In genomic region chr1:204524986-204525385, GRCh38 we compare ENCODE assay signal across 10 cellular contexts. TPM values are rescaled to one million over a fixed set of nuclear protein-coding genes. Genes with fewer than 3 reads are reported as not detected.
DNase-seq lines count a peak whose midpoint lies in the region; ATAC-seq and TF ChIP-seq lines count a peak whose summit lies in the region.
"Had no signal": no experiment of that assay in that cellular context is flagged by ENCODE, and none has a peak within 500 bp of the region (broad histone marks: within the 10 kb centered on the region; RNA-seq: fewer than 3 reads in every experiment).

No MANE protein-coding gene starts in this region.

- H3K27me3 ChIP-seq in PC-9 (ENCODE audit: insufficient read depth, low read depth) = no peaks in the 10 kb centered on the region

- peak overlapping the region; percentile 34 to 49 for H3K4me3 Mint-ChIP-seq in activated T-cell treated with anti-CD3 and anti-CD28 coated beads, Interleukin-2, amount 50 U/mL, for 72 hours
- H3K4me3 Mint-ChIP-seq in stimulated activated effector memory CD8-positive, alpha-beta T cell treated with anti-CD3 and anti-CD28 coated beads, Interleukin-12 subunit alpha, Interleukin-12 subunit beta, amount 100 ng/mL, for 72 hours = no peak overlapping the region

- H3F3A ChIP-seq in PC-9 (ENCODE audit: insufficient read depth, low read depth) = peaks cover 17% of the 10 kb centered on the region; the same call in 1 of the 2 replicates

- H4K20me1 ChIP-seq in PC-9 (ENCODE audit: insufficient read depth) = no peaks in the 10 kb centered on the region

- H3K9me3 ChIP-seq in PC-9 (ENCODE audit: insufficient read depth, low read depth) = peaks cover 22% of the 10 kb centered on the region

- no peak overlapping the region for H3K4me3 ChIP-seq in PC-9
- H3K4me3 ChIP-seq: skin epidermis had no signal

- H3K27me3 Mint-ChIP-seq in activated T-cell treated with anti-CD3 and anti-CD28 coated beads, Interleukin-2, amount 50 U/mL, for 72 hours (ENCODE audit: low read depth) = no peaks in the 10 kb centered on the region

- H3K79me2 ChIP-seq in PC-9 (ENCODE audit: low read depth) = peaks cover 48% of the 10 kb centered on the region

- H3K27ac Mint-ChIP-seq in activated T-cell treated with anti-CD3 and anti-CD28 coated beads, Interleukin-2, amount 50 U/mL, for 72 hours = peak overlapping the region; percentile 78
- peak overlapping the region; percentile 67 to 92 for H3K27ac Mint-ChIP-seq in activated naive CD4-positive, alpha-beta T cell treated with anti-CD3 and anti-CD28 coated beads, Interleukin-2, amount 50 U/mL, for 72 hours
- H3K27ac Mint-ChIP-seq in stimulated activated effector memory CD8-positive, alpha-beta T cell treated with anti-CD3 and anti-CD28 coated beads, Interleukin-12 subunit alpha, Interleukin-12 subunit beta, amount 100 ng/mL, for 72 hours = peak overlapping the region; percentile 74

- peaks cover 22 to 47% of the 10 kb centered on the region in 2 donors for H3K36me3 Mint-ChIP-seq in activated T-cell treated with anti-CD3 and anti-CD28 coated beads, Interleukin-2, amount 50 U/mL, for 72 hours (ENCODE audit: insufficient read depth in 2 of 2)
- H3K36me3 Mint-ChIP-seq in activated naive CD4-positive, alpha-beta T cell treated with anti-CD3 and anti-CD28 coated beads, Interleukin-2, amount 50 U/mL, for 72 hours = peaks cover 31 to 54% of the 10 kb centered on the region in 2 donors
- peaks cover 67% of the 10 kb centered on the region for H3K36me3 Mint-ChIP-seq in stimulated activated effector memory CD8-positive, alpha-beta T cell treated with anti-CD3 and anti-CD28 coated beads, Interleukin-12 subunit alpha, Interleukin-12 subunit beta, amount 100 ng/mL, for 72 hours

- POLR2A ChIA-PET in PC-9 (lab: Charles Lee; ENCODE audit: unreplicated experiment) = interaction anchor here (0.6 kb wide), 1 partner anchor 167 kb away, joined by 5 read pairs; no protein-coding TSS in a partner anchor

- no peak overlapping the region for H3K4me2 ChIP-seq in PC-9

- H3K27ac ChIP-seq in PC-9 = no peak overlapping the region

- no peak overlapping the region for H2AFZ ChIP-seq in PC-9

- H3K36me3 ChIP-seq in PC-9 (ENCODE audit: low read depth) = peaks cover 75% of the 10 kb centered on the region

- ATAC-seq in activated T-cell treated with anti-CD3 and anti-CD28 coated beads, Interleukin-2, amount 50 U/mL, for 72 hours (replicated peaks in 1 of 2) = peak; percentile 24 to 32
- peak; percentile 48 for ATAC-seq in HG02870 (IDR thresholded peaks at IDR 0.05; ENCODE audit: unreplicated experiment)
- ATAC-seq in activated naive CD4-positive, alpha-beta T cell treated with anti-CD3 and anti-CD28 coated beads, Interleukin-2, amount 50 U/mL, for 72 hours = peak; percentile 36 to 45
- no peak for ATAC-seq in stimulated activated effector memory CD8-positive, alpha-beta T cell treated with anti-CD3 and anti-CD28 coated beads, Interleukin-12 subunit alpha, Interleukin-12 subunit beta, amount 100 ng/mL, for 72 hours

- peaks cover 21% of the 10 kb centered on the region for H3K4me1 Mint-ChIP-seq in activated T-cell treated with anti-CD3 and anti-CD28 coated beads, Interleukin-2, amount 50 U/mL, for 72 hours (ENCODE audit: low read depth)
- peaks cover 36% of the 10 kb centered on the region for H3K4me1 Mint-ChIP-seq in stimulated activated effector memory CD8-positive, alpha-beta T cell treated with anti-CD3 and anti-CD28 coated beads, Interleukin-12 subunit alpha, Interleukin-12 subunit beta, amount 100 ng/mL, for 72 hours

- no peaks in the 10 kb centered on the region for H3K4me1 ChIP-seq in PC-9 (replicated peaks; ENCODE audit: insufficient read depth)

- H3K9me3 Mint-ChIP-seq in activated T-cell treated with anti-CD3 and anti-CD28 coated beads, Interleukin-2, amount 50 U/mL, for 72 hours = peaks cover 4 to 7% of the 10 kb centered on the region in 2 donors
- peaks cover 6 to 11% of the 10 kb centered on the region in 2 donors for H3K9me3 Mint-ChIP-seq in activated naive CD4-positive, alpha-beta T cell treated with anti-CD3 and anti-CD28 coated beads, Interleukin-2, amount 50 U/mL, for 72 hours
- H3K9me3 Mint-ChIP-seq in stimulated activated effector memory CD8-positive, alpha-beta T cell treated with anti-CD3 and anti-CD28 coated beads, Interleukin-12 subunit alpha, Interleukin-12 subunit beta, amount 100 ng/mL, for 72 hours = peaks cover 3% of the 10 kb centered on the region

- H3K9me2 ChIP-seq in PC-9 (ENCODE audit: insufficient read depth) = no peaks in the 10 kb centered on the region

- no peak for DNase-seq in activated T-cell treated with anti-CD3 and anti-CD28 coated beads, Interleukin-2, amount 50 U/mL, for 72 hours
- DNase-seq in activated T-cell treated with anti-CD3 and anti-CD28 coated beads for 4 hours (no peak), PC-9 (no peak)
- DNase-seq in activated naive CD4-positive, alpha-beta T cell treated with anti-CD3 and anti-CD28 coated beads, Interleukin-2, amount 50 U/mL, for 72 hours (ENCODE audit: low spot score in 2 of 2) = no peak
- no peak for DNase-seq in stimulated activated effector memory CD8-positive, alpha-beta T cell treated with anti-CD3 and anti-CD28 coated beads, Interleukin-12 subunit alpha, Interleukin-12 subunit beta, amount 100 ng/mL, for 72 hours (ENCODE audit: low spot score in 2 of 2)
- no peak for DNase-seq in effector CD8-positive, alpha-beta T cell (lab: John Stamatoyannopoulos, UW)
- no peak for DNase-seq in stimulated activated CD8-positive, alpha-beta memory T cell treated with anti-CD3 and anti-CD28 coated beads, Interleukin-4, amount 100 ng/mL, for 48 hours
- DNase-seq: NCI-H748 treated with DMSO at 0.1 percent for 48 hours had no signal

- intact Hi-C loops in PC-9 (cut with micrococcal nuclease; ENCODE audit: unreplicated experiment) = no loop called here

- no TSS peak for BruUV-seq in PC-9 (replicated peaks; lab: Mats Ljungman, UMichigan)

- TF ChIP-seq CTCF in PC-9 (conservative IDR thresholded peaks at IDR 0.05) = no peak

- CTCF ChIA-PET in PC-9 (lab: Charles Lee) = no interaction called here

RNA-seq across cellular contexts. Expression of gene MDM4, which starts 8.8 kb away (rescaled TPM):
- total RNA-seq in activated T-cell treated with anti-CD3 and anti-CD28 coated beads, Interleukin-2, amount 50 U/mL, for 72 hours = 100 to 1,000 TPM; 147 to 153 TPM
- 10 to 100 TPM; 87.2 to 97.9 TPM for total RNA-seq in activated naive CD4-positive, alpha-beta T cell treated with anti-CD3 and anti-CD28 coated beads, Interleukin-2, amount 50 U/mL, for 72 hours
- total RNA-seq in PC-9 (2021) = 69.2 and 82.6 TPM in 2 replicates

RNA-seq across cellular contexts. Expression of gene PIK3C2B, which starts 30.4 kb away (rescaled TPM):
- total RNA-seq in activated T-cell treated with anti-CD3 and anti-CD28 coated beads, Interleukin-2, amount 50 U/mL, for 72 hours = 10 to 100 TPM; 43.1 to 54.5 TPM
- 10 to 100 TPM; 26.3 to 65.6 TPM for total RNA-seq in activated naive CD4-positive, alpha-beta T cell treated with anti-CD3 and anti-CD28 coated beads, Interleukin-2, amount 50 U/mL, for 72 hours
- total RNA-seq in PC-9 (2021) = 51.6 and 52.4 TPM in 2 replicates
